Comparison of ENCODE assay signal across 1 cellular context in genomic region chr1:22053861-22054770, GRCh38.
TF ChIP-seq lines count a peak whose summit lies in the region.

No MANE protein-coding gene starts in this region.

TF ChIP-seq in K562, 482 proteins besides CTCF, POLR2A, EP300 and RAD21:
- TF ChIP-seq CHAMP1 (IDR thresholded peaks at IDR 0.05), result 0 out of 2 replicates have a peak, but pooled peaks have one; percentile 44
- TF ChIP-seq RBM25 (IDR thresholded peaks at IDR 0.05; ENCODE audit: low read depth, low read length, severe bottlenecking), result peak; percentile 22
- 0 out of 2 replicates have a peak, but pooled peaks have one; percentile 44 for TF ChIP-seq POLR2G (IDR thresholded peaks at IDR 0.05; ENCODE audit: low read depth, low read length)
- TF ChIP-seq RBFOX2 (IDR thresholded peaks at IDR 0.05; ENCODE audit: low read depth, low read length), result peak; percentile 41; the same call in 1 of the 2 replicates
- TF ChIP-seq ZBTB49 (CRISPR knock-in tag; IDR thresholded peaks at IDR 0.05; ENCODE audit: borderline replicate concordance), result 0 out of 2 replicates have a peak, but pooled peaks have one; percentile 11
- no peak for TF ChIP-seq ATF1 (CRISPR knock-in tag; IDR thresholded peaks at IDR 0.05)
- TF ChIP-seq ATF1 (tag; IDR thresholded peaks at IDR 0.05), result peak; percentile 50; the same call in 1 of the 2 replicates
- peak; percentile 14 to 46; a peak in 1 of 4 replicates for TF ChIP-seq KDM1A (IDR thresholded peaks at IDR 0.05)
- TF ChIP-seq CBX1 (IDR thresholded peaks at IDR 0.05; ENCODE audit: low read depth), result peak; percentile 76; the same call in 1 of the 2 replicates
- no peak for TF ChIP-seq NR2C2 (CRISPR knock-in tag; IDR thresholded peaks at IDR 0.05)
- TF ChIP-seq NR2C2 (tag; IDR thresholded peaks at IDR 0.05), result 0 out of 2 replicates have a peak, but pooled peaks have one; percentile 11
- no peak for TF ChIP-seq JUN (IDR thresholded peaks at IDR 0.05; ENCODE audit: borderline replicate concordance, low read depth, low read length)
- TF ChIP-seq JUN (CRISPR knock-in tag; IDR thresholded peaks at IDR 0.05; ENCODE audit: borderline replicate concordance), result no peak
- no peak for TF ChIP-seq EP400 (IDR thresholded peaks at IDR 0.05)
- TF ChIP-seq CHD1 (IDR thresholded peaks at IDR 0.05; ENCODE audit: low read length), result peak; percentile 16
- no peak; the same call in 1 of the 2 replicates for TF ChIP-seq KAT7 (CRISPR knock-in tag; IDR thresholded peaks at IDR 0.05; ENCODE audit: borderline replicate concordance)
- TF ChIP-seq POLR2AphosphoS5 (IDR thresholded peaks at IDR 0.05; ENCODE audit: control insufficient read depth, insufficient read depth, low read depth, low read length), result peak; percentile 23; the same call in 1 of the 2 replicates
- peak; percentile 78 for TF ChIP-seq BCOR (IDR thresholded peaks at IDR 0.05)
- 0 out of 2 replicates have a peak, but pooled peaks have one; percentile 35 for TF ChIP-seq ZBTB40 (IDR thresholded peaks at IDR 0.05)
- no peak for TF ChIP-seq ZBTB40 (CRISPR knock-in tag; IDR thresholded peaks at IDR 0.05)
- TF ChIP-seq GMEB1 (CRISPR knock-in tag; IDR thresholded peaks at IDR 0.05), result no peak
- TF ChIP-seq ETV6 (IDR thresholded peaks at IDR 0.05; ENCODE audit: borderline replicate concordance in 1 of 2, low read depth in 2 of 2, low read length in 1 of 2), result no peak
- 0 out of 2 replicates have a peak, but pooled peaks have one; percentile 39 for TF ChIP-seq ETV6 (CRISPR knock-in tag; IDR thresholded peaks at IDR 0.05; ENCODE audit: borderline replicate concordance)
- peak; percentile 63; the same call in 1 of the 2 replicates for TF ChIP-seq CEBPB (tag; IDR thresholded peaks at IDR 0.05)
- TF ChIP-seq ARID4B (CRISPR knock-in tag; IDR thresholded peaks at IDR 0.05), result 0 out of 2 replicates have a peak, but pooled peaks have one; percentile 3
- no peak for TF ChIP-seq TCF7 (IDR thresholded peaks at IDR 0.05; ENCODE audit: borderline replicate concordance)
- no peak for TF ChIP-seq NFE2 (IDR thresholded peaks at IDR 0.05; ENCODE audit: low read depth)
